1 cellular context compared by ENCODE assay signal in genomic region chr20:36992802-36993334, GRCh38.
A peak's percentile ranks its signal among the peaks of the same experiment; 100 is the strongest.
TF ChIP-seq lines count a peak whose summit lies in the region.

No MANE protein-coding gene starts in this region.

TF ChIP-seq in HEK293, 187 proteins besides CTCF, POLR2A, EP300 and RAD21 (continued from another document):
- TF ChIP-seq ZBTB10 (tag by site-specific recombination; IDR thresholded peaks at IDR 0.05): no peak
- TF ChIP-seq ZNF514 (tag by site-specific recombination; IDR thresholded peaks at IDR 0.05): no peak
- TF ChIP-seq ATF2 (tag by site-specific recombination; IDR thresholded peaks at IDR 0.05; ENCODE audit: low read depth): no peak
- TF ChIP-seq SETDB1 (IDR thresholded peaks at IDR 0.05; ENCODE audit: insufficient read length, low read length): peak; percentile 62
- TF ChIP-seq ZNF792 (tag by site-specific recombination; IDR thresholded peaks at IDR 0.05): no peak
- no peak for TF ChIP-seq ZNF221 (tag by site-specific recombination; IDR thresholded peaks at IDR 0.05; ENCODE audit: borderline replicate concordance)
- TF ChIP-seq ZNF707 (tag by site-specific recombination; IDR thresholded peaks at IDR 0.05): peak; percentile 98
- TF ChIP-seq ZNF521 (tag by site-specific recombination; IDR thresholded peaks at IDR 0.05): no peak
- TF ChIP-seq ZBTB1 (tag by site-specific recombination; IDR thresholded peaks at IDR 0.05): no peak
- no peak for TF ChIP-seq ZBTB49 (tag by site-specific recombination; IDR thresholded peaks at IDR 0.05; ENCODE audit: low read depth)
